10 cellular contexts compared by ENCODE assay signal in genomic region chr11:67370351-67371076, GRCh38. TPM values are rescaled to one million over a fixed set of nuclear protein-coding genes. Genes with fewer than 3 reads are reported as not detected.
DNase-seq lines count a peak whose midpoint lies in the region; ATAC-seq, FAIRE-seq and TF ChIP-seq lines count a peak whose summit lies in the region.
"Had no signal": no experiment of that assay in that cellular context is flagged by ENCODE, and none has a peak within 500 bp of the region (broad histone marks: within the 10 kb centered on the region; RNA-seq: fewer than 3 reads in every experiment).

No MANE protein-coding gene starts in this region.

- H4K8ac ChIP-seq in mesenchymal stem cell (ENCODE audit: low read length): peak overlapping the region; percentile 87

- TF ChIP-seq RAD21 in SK-N-SH (IDR thresholded peaks at IDR 0.05; ENCODE audit: low read length): no peak

- DNase-seq in SK-N-SH: no peak
- no peak for DNase-seq in astrocyte (ENCODE audit: low read depth)
- DNase-seq in mesenchymal stem cell: peak; percentile 85
- no peak for DNase-seq in upper lobe of left lung
- no peak for DNase-seq in MM.1S
- no peak for DNase-seq in Ammon's horn (ENCODE audit: low spot score)
- DNase-seq in activated naive CD4-positive, alpha-beta T cell treated with anti-CD3 and anti-CD28 coated beads, Interleukin-2, amount 50 U/mL, for 72 hours (ENCODE audit: low spot score in 2 of 2): no peak
- DNase-seq: NCI-H2029 treated with DMSO at 0.1 percent for 48 hours had no signal

- H3K36me3 Mint-ChIP-seq in astrocyte (ENCODE audit: low read depth, unreplicated experiment): peaks cover 8% of the 10 kb centered on the region
- no peaks in the 10 kb centered on the region for H3K36me3 Mint-ChIP-seq in activated naive CD4-positive, alpha-beta T cell treated with anti-CD3 and anti-CD28 coated beads, Interleukin-2, amount 50 U/mL, for 72 hours

- H3K4me1 Mint-ChIP-seq in astrocyte (ENCODE audit: low read depth, unreplicated experiment): peaks cover 53% of the 10 kb centered on the region

- H3F3A ChIP-seq in SK-N-SH (replicated peaks; ENCODE audit: insufficient read depth) (peaks cover 10% of the 10 kb centered on the region), MM.1S (ENCODE audit: insufficient read depth, low read length) (peaks cover 9% of the 10 kb centered on the region; the same call in 1 of the 2 replicates)

- H3K4me3 ChIP-seq in SK-N-SH (ENCODE audit: low read depth in 2 of 2, low read length in 1 of 2): peak overlapping the region in 1 of 2 experiments; percentile 9; a peak in 1 of 4 replicates
- peak overlapping the region; percentile 59 for H3K4me3 ChIP-seq in astrocyte (ENCODE audit: insufficient read depth, low read depth, low read length)
- H3K4me3 ChIP-seq in mesenchymal stem cell (ENCODE audit: insufficient read depth in 1 of 2, low read depth in 1 of 2, low read length in 2 of 2): peak overlapping the region in 1 of 2 experiments; percentile 77
- H3K4me3 ChIP-seq in upper lobe of left lung: peak overlapping the region in 1 of 4 donors; percentile 10
- H3K4me3 ChIP-seq in MM.1S (ENCODE audit: low read length): no peak overlapping the region
- H3K4me3 ChIP-seq: adrenal gland had no signal

- peak overlapping the region; percentile 80 for H2BK120ac ChIP-seq in mesenchymal stem cell (ENCODE audit: low read depth, low read length)

- TF ChIP-seq EP300 in SK-N-SH (IDR thresholded peaks at IDR 0.05; ENCODE audit: borderline replicate concordance in 1 of 2, low read depth in 1 of 2, low read length in 1 of 2): no peak
- peak in 1 of 4 donors; percentile 35 for TF ChIP-seq EP300 in upper lobe of left lung (IDR thresholded peaks at IDR 0.05)

- no peaks in the 10 kb centered on the region for H3K79me1 ChIP-seq in mesenchymal stem cell (replicated peaks; ENCODE audit: low read length, poor library complexity, severe bottlenecking)

- H3K79me2 ChIP-seq in SK-N-SH (ENCODE audit: insufficient read depth) (peaks cover 73% of the 10 kb centered on the region), astrocyte (ENCODE audit: insufficient read depth, low read length) (peaks cover 74% of the 10 kb centered on the region), MM.1S (ENCODE audit: low read length) (no peaks in the 10 kb centered on the region)

- no peak overlapping the region for H2AFZ ChIP-seq in SK-N-SH (ENCODE audit: low read depth)
- no peak overlapping the region for H2AFZ ChIP-seq in astrocyte (ENCODE audit: low read depth, low read length)
- H2AFZ ChIP-seq in mesenchymal stem cell (ENCODE audit: low read depth, low read length): no peak overlapping the region
- no peak overlapping the region for H2AFZ ChIP-seq in MM.1S (ENCODE audit: low read length)

- TF ChIP-seq POLR2A in upper lobe of left lung (IDR thresholded peaks at IDR 0.05): no peak

- no peak overlapping the region for H3K27ac ChIP-seq in SK-N-SH (ENCODE audit: low read depth in 2 of 2, low read length in 1 of 2)
- H3K27ac ChIP-seq in astrocyte (ENCODE audit: low read depth, low read length): peak overlapping the region; percentile 67
- peak overlapping the region; percentile 87 for H3K27ac ChIP-seq in mesenchymal stem cell (ENCODE audit: low read length, poor library complexity, severe bottlenecking)
- peak overlapping the region; percentile 24 to 98 (median 78) for H3K27ac ChIP-seq in upper lobe of left lung
- H3K27ac ChIP-seq in MM.1S (ENCODE audit: low read length): no peak overlapping the region

- H2BK5ac ChIP-seq in mesenchymal stem cell (ENCODE audit: low read depth, low read length, poor library complexity, severe bottlenecking): peak overlapping the region; percentile 26

- H3K9ac ChIP-seq in SK-N-SH (no peak overlapping the region), astrocyte (ENCODE audit: low read length) (peak overlapping the region; percentile 75), mesenchymal stem cell (ENCODE audit: low read length) (peak overlapping the region; percentile 82), MM.1S (ENCODE audit: low read length) (no peak overlapping the region)

- TF ChIP-seq CTCF in SK-N-SH (IDR thresholded peaks at IDR 0.05) (no peak), astrocyte (IDR thresholded peaks at IDR 0.05; ENCODE audit: insufficient read depth, low read depth, low read length) (no peak), upper lobe of left lung (IDR thresholded peaks at IDR 0.05) (no peak), MM.1S (IDR thresholded peaks at IDR 0.05; ENCODE audit: low read length) (no peak)

- H3K9me3 ChIP-seq in SK-N-SH: no peaks in the 10 kb centered on the region
- H3K9me3 ChIP-seq in astrocyte (ENCODE audit: insufficient read depth, low read depth, low read length): no peaks in the 10 kb centered on the region
- H3K9me3 ChIP-seq in mesenchymal stem cell (ENCODE audit: control insufficient read depth, low read length): no peaks in the 10 kb centered on the region
- no peaks in the 10 kb centered on the region for H3K9me3 ChIP-seq in upper lobe of left lung
- H3K9me3 ChIP-seq in MM.1S (replicated peaks; ENCODE audit: insufficient read depth, low read length): no peaks in the 10 kb centered on the region
- H3K9me3 ChIP-seq: adrenal gland had no signal

- H3K4me1 ChIP-seq in SK-N-SH (ENCODE audit: control insufficient read depth in 1 of 2, insufficient read depth in 2 of 2, low read depth in 1 of 2, low read length in 1 of 2) (peaks cover 26 to 40% of the 10 kb centered on the region in 2 experiments; a peak in 3 of 4 replicates), astrocyte (ENCODE audit: insufficient read depth, low read length) (peaks cover 74% of the 10 kb centered on the region), mesenchymal stem cell (ENCODE audit: control insufficient read depth, insufficient read depth, low read depth, low read length) (peaks cover 59% of the 10 kb centered on the region), upper lobe of left lung (peaks cover 63 to 93% (median 70%) of the 10 kb centered on the region in 4 donors), MM.1S (ENCODE audit: low read length) (peaks cover 4% of the 10 kb centered on the region; the same call in 1 of the 2 replicates)

- H3K4ac ChIP-seq in mesenchymal stem cell (ENCODE audit: low read depth in 1 of 2, low read length in 2 of 2): peak overlapping the region; percentile 45 to 75

- FAIRE-seq in astrocyte (lab: Jason Lieb, UNC): no peak

- H2AK5ac ChIP-seq in mesenchymal stem cell (ENCODE audit: low read length, severe bottlenecking): peak overlapping the region; percentile 62

- H3K4me2 ChIP-seq in SK-N-SH: peak overlapping the region; percentile 77
- peak overlapping the region; percentile 93 for H3K4me2 ChIP-seq in astrocyte (ENCODE audit: low read length)
- peak overlapping the region; percentile 75 for H3K4me2 ChIP-seq in mesenchymal stem cell (ENCODE audit: low read length, poor library complexity, severe bottlenecking)
- no peak overlapping the region for H3K4me2 ChIP-seq in MM.1S (ENCODE audit: low read depth, low read length)

- H4K20me1 ChIP-seq in SK-N-SH (ENCODE audit: insufficient read depth): peaks cover 61% of the 10 kb centered on the region
- peaks cover 68% of the 10 kb centered on the region for H4K20me1 ChIP-seq in astrocyte (ENCODE audit: insufficient read depth, low read length)
- H4K20me1 ChIP-seq in MM.1S (ENCODE audit: insufficient read depth, low read length): no peaks in the 10 kb centered on the region

- H3K27me3 ChIP-seq in SK-N-SH (ENCODE audit: insufficient read depth) (no peaks in the 10 kb centered on the region), astrocyte (ENCODE audit: insufficient read depth, low read length) (no peaks in the 10 kb centered on the region), mesenchymal stem cell (ENCODE audit: control insufficient read depth in 1 of 2, insufficient read depth in 1 of 2, low read length in 2 of 2) (no peaks in the 10 kb centered on the region), upper lobe of left lung (no peaks in the 10 kb centered on the region), MM.1S (replicated peaks; ENCODE audit: insufficient read depth, low read length) (peaks cover 7% of the 10 kb centered on the region)
- H3K27me3 ChIP-seq: adrenal gland had no signal

- CTCF ChIA-PET in SK-N-SH (lab: Yijun Ruan, JAX): interaction anchor here (0.7 to 19.7 kb wide), 9 partner anchors 8 to 109 kb away, joined by 3 to 955 read pairs (median 6); partner anchors contain the start of genes POLD4 and RAD9A

- peak overlapping the region; percentile 86 for H3K27ac Mint-ChIP-seq in astrocyte (ENCODE audit: unreplicated experiment)
- no peak overlapping the region for H3K27ac Mint-ChIP-seq in activated naive CD4-positive, alpha-beta T cell treated with anti-CD3 and anti-CD28 coated beads, Interleukin-2, amount 50 U/mL, for 72 hours

- no peak overlapping the region for H3K23ac ChIP-seq in mesenchymal stem cell (ENCODE audit: low read length in 2 of 2)

- H3K9me3 Mint-ChIP-seq in astrocyte (ENCODE audit: unreplicated experiment): no peaks in the 10 kb centered on the region
- no peaks in the 10 kb centered on the region for H3K9me3 Mint-ChIP-seq in activated naive CD4-positive, alpha-beta T cell treated with anti-CD3 and anti-CD28 coated beads, Interleukin-2, amount 50 U/mL, for 72 hours

- POLR2A ChIA-PET in SK-N-SH (lab: Yijun Ruan, JAX): interaction anchor here (1.6 kb wide), 1 partner anchor 17 kb away, joined by 5 read pairs; the partner anchor contains the start of gene POLD4

- peak overlapping the region; percentile 90 to 91 for H3K18ac ChIP-seq in mesenchymal stem cell (ENCODE audit: low read depth in 1 of 2, low read length in 2 of 2)

- no peak for ATAC-seq in SK-N-SH treated with all-trans-retinoic acid at 6 μM for 48 hours
- ATAC-seq in upper lobe of left lung (ENCODE audit: low FRiP score in 2 of 2): no peak
- ATAC-seq in activated naive CD4-positive, alpha-beta T cell treated with anti-CD3 and anti-CD28 coated beads, Interleukin-2, amount 50 U/mL, for 72 hours: no peak

- no peaks in the 10 kb centered on the region for H3K9me2 ChIP-seq in SK-N-SH
- H3K9me2 ChIP-seq in MM.1S (replicated peaks; ENCODE audit: insufficient read depth, low read length): no peaks in the 10 kb centered on the region

- H3K27me3 Mint-ChIP-seq in astrocyte (ENCODE audit: low read depth, unreplicated experiment): no peaks in the 10 kb centered on the region

- H3K4me3 Mint-ChIP-seq in astrocyte (ENCODE audit: unreplicated experiment): peak overlapping the region; percentile 89

- WGBS in SK-N-SH (ENCODE audit: low lambda C conversion rate): 72% methylated on average over 8 of the region's 14 CpGs
- WGBS in mesenchymal stem cell: 23% methylated on average over 11 of the region's 14 CpGs
- 43 to 55% methylated on average over 12 to 14 of the region's 14 CpGs for WGBS in upper lobe of left lung, 2 donors

- peak overlapping the region; percentile 73 to 85 for H2BK12ac ChIP-seq in mesenchymal stem cell (ENCODE audit: low read length in 2 of 2)

- H2BK15ac ChIP-seq in mesenchymal stem cell (ENCODE audit: low read depth, poor library complexity, severe bottlenecking): peak overlapping the region; percentile 87

- peaks cover 0 to 2% of the 10 kb centered on the region in 2 experiments for H3K36me3 ChIP-seq in SK-N-SH (replicated peaks in 1 of 2; ENCODE audit: control insufficient read depth in 1 of 2, insufficient read depth in 2 of 2, low read length in 1 of 2)
- H3K36me3 ChIP-seq in astrocyte (ENCODE audit: insufficient read depth, low read length): peaks cover 6% of the 10 kb centered on the region
- H3K36me3 ChIP-seq in mesenchymal stem cell (ENCODE audit: control insufficient read depth in 1 of 2, insufficient read depth in 2 of 2, low read depth in 1 of 2, low read length in 2 of 2): peaks cover 6 to 39% of the 10 kb centered on the region in 2 experiments
- H3K36me3 ChIP-seq in upper lobe of left lung: no peaks in the 10 kb centered on the region
- H3K36me3 ChIP-seq in MM.1S (replicated peaks; ENCODE audit: insufficient read depth, low read length): no peaks in the 10 kb centered on the region
- H3K36me3 ChIP-seq: adrenal gland had no signal

- H4K91ac ChIP-seq in mesenchymal stem cell (ENCODE audit: low read length): peak overlapping the region; percentile 98

- peak overlapping the region in 1 of 2 experiments; percentile 90 for H3K14ac ChIP-seq in mesenchymal stem cell (ENCODE audit: low read length in 2 of 2)

RNA-seq across cellular contexts. Expression of gene CLCF1, which starts 2.9 kb away (rescaled TPM):
- polyA plus RNA-seq in SK-N-SH (2012; rRNA removed): 27.0 and 27.7 TPM in 2 replicates
- 13.3 and 17.5 TPM in 2 replicates for polyA plus RNA-seq in SK-N-SH (2012; cell fraction: cytosol; rRNA removed)
- polyA plus RNA-seq in SK-N-SH (2012; cell fraction: nucleus; rRNA removed): 61.9 and 75.9 TPM in 2 replicates
- 17.4 and 17.6 TPM in 2 replicates for total RNA-seq in astrocyte
- polyA plus RNA-seq in mesenchymal stem cell (2013, experiment 1 of 2): 5.7 TPM
- polyA plus RNA-seq in mesenchymal stem cell (2013, experiment 2 of 2): 5.8 TPM
- 10 to 100 TPM in 2 of 6 donors, 1 to 10 TPM in 4; 3.7 to 29.5 (median 6.0) TPM for total RNA-seq in upper lobe of left lung
- total RNA-seq in activated naive CD4-positive, alpha-beta T cell treated with anti-CD3 and anti-CD28 coated beads, Interleukin-2, amount 50 U/mL, for 72 hours: under 1 TPM in 1 of 2 donors, not detected in 1; 0.89 TPM

RNA-seq across cellular contexts. Expression of gene POLD4, which starts 17.2 kb away (rescaled TPM):
- polyA plus RNA-seq in SK-N-SH (2012; rRNA removed): 80.4 and 89.4 TPM in 2 replicates
- polyA plus RNA-seq in SK-N-SH (2012; cell fraction: cytosol; rRNA removed): 38.1 and 46.2 TPM in 2 replicates
- 161 and 245 TPM in 2 replicates for polyA plus RNA-seq in SK-N-SH (2012; cell fraction: nucleus; rRNA removed)
- total RNA-seq in astrocyte: 53.5 and 69.2 TPM in 2 replicates
- polyA plus RNA-seq in mesenchymal stem cell (2013, experiment 1 of 2): 117 TPM
- 117 TPM for polyA plus RNA-seq in mesenchymal stem cell (2013, experiment 2 of 2)
- 100 to 1,000 TPM in 4 of 6 donors, 10 to 100 TPM in 2; 55.5 to 173 (median 106) TPM for total RNA-seq in upper lobe of left lung
- total RNA-seq in activated naive CD4-positive, alpha-beta T cell treated with anti-CD3 and anti-CD28 coated beads, Interleukin-2, amount 50 U/mL, for 72 hours: 10 to 100 TPM; 49.9 to 57.2 TPM

RNA-seq across cellular contexts. Expression of gene RAD9A, which starts 21.3 kb away (rescaled TPM):
- polyA plus RNA-seq in SK-N-SH (2012; rRNA removed): 21.5 and 22.3 TPM in 2 replicates
- 4.8 and 8.6 TPM in 2 replicates for polyA plus RNA-seq in SK-N-SH (2012; cell fraction: cytosol; rRNA removed)
- 100 and 114 TPM in 2 replicates for polyA plus RNA-seq in SK-N-SH (2012; cell fraction: nucleus; rRNA removed)
- total RNA-seq in astrocyte (9.2 and 9.4 TPM in 2 replicates), upper lobe of left lung (100 to 1,000 TPM in 1 of 6 donors, 10 to 100 TPM in 5; 20.4 to 115 (median 28.2) TPM)
- polyA plus RNA-seq in mesenchymal stem cell (2013, experiment 1 of 2): 8.5 TPM
- polyA plus RNA-seq in mesenchymal stem cell (2013, experiment 2 of 2): 7.7 TPM
- total RNA-seq in activated naive CD4-positive, alpha-beta T cell treated with anti-CD3 and anti-CD28 coated beads, Interleukin-2, amount 50 U/mL, for 72 hours: 10 to 100 TPM; 35.6 to 53.7 TPM

RNA-seq across cellular contexts. Expression of gene PPP1CA, which starts 31.1 kb away (rescaled TPM):
- polyA plus RNA-seq in SK-N-SH (2012; rRNA removed): 210 and 261 TPM in 2 replicates
- polyA plus RNA-seq in SK-N-SH (2012; cell fraction: cytosol; rRNA removed): 130 and 175 TPM in 2 replicates
- 181 and 248 TPM in 2 replicates for polyA plus RNA-seq in SK-N-SH (2012; cell fraction: nucleus; rRNA removed)
- 157 and 159 TPM in 2 replicates for total RNA-seq in astrocyte
- 157 TPM for polyA plus RNA-seq in mesenchymal stem cell (2013, experiment 1 of 2)
- 161 TPM for polyA plus RNA-seq in mesenchymal stem cell (2013, experiment 2 of 2)
- total RNA-seq in upper lobe of left lung: 100 to 1,000 TPM in 3 of 6 donors, 10 to 100 TPM in 3; 83.8 to 191 (median 135) TPM
- total RNA-seq in activated naive CD4-positive, alpha-beta T cell treated with anti-CD3 and anti-CD28 coated beads, Interleukin-2, amount 50 U/mL, for 72 hours: 100 to 1,000 TPM; 238 to 253 TPM

RNA-seq across cellular contexts. Expression of gene TBC1D10C, which starts 33.4 kb away (rescaled TPM):
- 0.05 TPM in 1 of 2 replicates, not detected in the other for polyA plus RNA-seq in SK-N-SH (2012; rRNA removed)
- polyA plus RNA-seq in SK-N-SH (2012; cell fraction: cytosol; rRNA removed): not detected in 2 replicates
- 0.08 and 0.31 TPM in 2 replicates for polyA plus RNA-seq in SK-N-SH (2012; cell fraction: nucleus; rRNA removed)
- total RNA-seq in astrocyte (0.16 TPM in 1 of 2 replicates, not detected in the other), upper lobe of left lung (10 to 100 TPM in 5 of 6 donors, 1 to 10 TPM in 1; 8.4 to 45.3 (median 32.7) TPM)
- not detected for polyA plus RNA-seq in mesenchymal stem cell (2013, experiment 1 of 2)
- polyA plus RNA-seq in mesenchymal stem cell (2013, experiment 2 of 2): not detected
- 100 to 1,000 TPM; 135 to 155 TPM for total RNA-seq in activated naive CD4-positive, alpha-beta T cell treated with anti-CD3 and anti-CD28 coated beads, Interleukin-2, amount 50 U/mL, for 72 hours

Comparison
In these comparisons a context has a peak if more than half of its experiments do, and no peak if none do; other contexts are left out.
1. H3K27ac ChIP-seq: peak in astrocyte (single experiment), mesenchymal stem cell (single experiment) and upper lobe of left lung (4 of 4); none in SK-N-SH (0 of 2) and MM.1S (single experiment).
2. H3K9ac ChIP-seq: peak in astrocyte (single experiment) and mesenchymal stem cell (single experiment); none in SK-N-SH (single experiment) and MM.1S (single experiment).